In the genomic region with DNA sequence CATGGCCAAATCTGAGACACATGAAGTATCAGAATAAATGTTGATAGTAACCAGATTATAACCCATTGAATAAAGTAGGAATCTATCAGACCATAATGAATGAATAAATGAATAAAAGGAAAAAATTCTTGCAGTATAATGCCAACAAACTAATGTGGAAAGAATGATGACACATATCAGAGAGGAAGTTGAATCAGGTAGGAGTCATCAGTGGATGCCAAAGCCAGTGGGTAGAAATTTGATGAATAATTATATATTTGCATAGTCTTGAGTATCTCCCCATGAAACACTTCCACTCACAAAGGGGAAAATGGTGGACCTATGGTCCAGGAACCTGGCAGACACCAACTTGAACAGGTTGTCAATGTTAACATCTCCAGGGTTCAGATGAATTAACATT, we compare ENCODE assay signal across 18 cellular contexts.
DNase-seq lines count a peak whose midpoint lies in the region; ATAC-seq, FAIRE-seq and TF ChIP-seq lines count a peak whose summit lies in the region.
"Had no signal": no experiment of that assay in that cellular context is flagged by ENCODE, and none has a peak within 500 bp of the region (broad histone marks: within the 10 kb centered on the region; RNA-seq: fewer than 3 reads in every experiment).

No MANE protein-coding gene starts in this region.

- H3K27me3 ChIP-seq in mammary epithelial cell (ENCODE audit: insufficient read depth, low read length) = no peaks in the 10 kb centered on the region
- H3K27me3 ChIP-seq: esophagus muscularis mucosa, right lobe of liver had no signal

- peak; percentile 57 for DNase-seq in Daoy (ENCODE audit: low read depth)
- DNase-seq in HTR-8/SVneo (ENCODE audit: insufficient read length, low spot score) = peak; percentile 3
- DNase-seq in mammary epithelial cell = peak; percentile 72
- DNase-seq in lung microvascular endothelial cell (ENCODE audit: low read depth in 2 of 2) = peak; percentile 7 to 30
- no peak for DNase-seq in frontal cortex (ENCODE audit: low spot score in 2 of 2)
- no peak for DNase-seq in RPMI8226
- no peak for DNase-seq in SK-N-DZ (ENCODE audit: low spot score)
- DNase-seq: activated B cell treated with CpG ODN at 0.5 μM for 24 hours; central memory CD4-positive, alpha-beta T cell; islet precursor cell; naive B cell; NCI-H1694 treated with DMSO at 0.1 percent for 48 hours; NCI-H82; right lobe of liver; SJCRH30 had no signal

- H2AFZ ChIP-seq in mammary epithelial cell (ENCODE audit: low read depth, low read length) = peak overlapping the region; percentile 66

- no peaks in the 10 kb centered on the region for H3K36me3 ChIP-seq in mammary epithelial cell (ENCODE audit: insufficient read depth, low read length)
- H3K36me3 ChIP-seq: esophagus muscularis mucosa, right lobe of liver, SJCRH30 had no signal

- dilution Hi-C loops in mammary epithelial cell (cut with HindIII; ENCODE audit: low sequenced_read_pairs) = no loop called here

- no peak overlapping the region for H3K4me3 ChIP-seq in mammary epithelial cell (replicated peaks in 1 of 3; ENCODE audit: insufficient read depth in 1 of 3, low read depth in 2 of 3, low read length in 3 of 3)
- H3K4me3 ChIP-seq: esophagus muscularis mucosa, right lobe of liver, SJCRH30 had no signal

- no peak overlapping the region for H3K9ac ChIP-seq in mammary epithelial cell (ENCODE audit: insufficient read depth, low read length)

- intact Hi-C loops in mammary epithelial cell (cut with micrococcal nuclease) = no loop called here

- in situ Hi-C loops in mammary epithelial cell (cut with MboI; ENCODE audit: low sequenced_read_pairs in 2 of 2) = no loop called here

- BruUV-seq in mammary epithelial cell (replicated peaks; lab: Mats Ljungman, UMichigan) = no TSS peak

- no peak for ATAC-seq in GM21515 (IDR thresholded peaks at IDR 0.05; ENCODE audit: unreplicated experiment)
- ATAC-seq: right lobe of liver had no signal

- H3K27ac ChIP-seq in mammary epithelial cell (ENCODE audit: insufficient read depth, low read depth, low read length) = peak overlapping the region; percentile 40
- H3K27ac ChIP-seq: esophagus muscularis mucosa, right lobe of liver, SJCRH30 had no signal

- FAIRE-seq in HTR-8/SVneo (lab: Jason Lieb, UNC) (no peak), frontal cortex (lab: Jason Lieb, UNC) (no peak)
- FAIRE-seq: H1 had no signal

- CTCF ChIA-PET in mammary epithelial cell (lab: Charles Lee; ENCODE audit: low non-redundant PET) = no interaction called here

- peaks cover 20% of the 10 kb centered on the region for H3K4me1 ChIP-seq in mammary epithelial cell (ENCODE audit: insufficient read depth, low read length)
- H3K4me1 ChIP-seq: right lobe of liver, SJCRH30 had no signal

- no peaks in the 10 kb centered on the region for H4K20me1 ChIP-seq in mammary epithelial cell (ENCODE audit: insufficient read depth, low read length)

- no peaks in the 10 kb centered on the region for H3K9me3 ChIP-seq in mammary epithelial cell (replicated peaks; ENCODE audit: insufficient read depth, low read length)
- H3K9me3 ChIP-seq: esophagus muscularis mucosa, right lobe of liver, SJCRH30 had no signal

- TF ChIP-seq CTCF in mammary epithelial cell (conservative IDR thresholded peaks at IDR 0.05 in 1 of 2, IDR thresholded peaks at IDR 0.05 in 1 of 2; ENCODE audit: extremely low read depth in 1 of 2, insufficient read depth in 1 of 2, low read depth in 1 of 2, low read length in 2 of 2) = no peak

- H3K4me2 ChIP-seq in mammary epithelial cell (ENCODE audit: insufficient read depth, low read depth, low read length) = no peak overlapping the region

- H3K79me2 ChIP-seq in mammary epithelial cell (ENCODE audit: insufficient read depth, low read length) = no peaks in the 10 kb centered on the region

Comparison
In these comparisons a context has a peak if more than half of its experiments do, and no peak if none do; other contexts are left out.
1. DNase-seq: peak in Daoy (single experiment), HTR-8/SVneo (single experiment), mammary epithelial cell (single experiment) and lung microvascular endothelial cell (2 of 2); none in frontal cortex (0 of 2), RPMI8226 (single experiment) and SK-N-DZ (single experiment).